Comparison of ENCODE assay signal across 9 cellular contexts in genomic region chr3:122005033-122005565, GRCh38. TPM values are rescaled to one million over a fixed set of nuclear protein-coding genes. Genes with fewer than 3 reads are reported as not detected.
DNase-seq lines count a peak whose midpoint lies in the region; ATAC-seq and TF ChIP-seq lines count a peak whose summit lies in the region.
"Had no signal": no experiment of that assay in that cellular context is flagged by ENCODE, and none has a peak within 500 bp of the region (broad histone marks: within the 10 kb centered on the region; RNA-seq: fewer than 3 reads in every experiment).

No MANE protein-coding gene starts in this region.

- DNase-seq in GM13976 (ENCODE audit: low spot score) (peak; percentile 67), iPS-NIHi7 (ENCODE audit: extremely low spot score) (peak; percentile 74), COLO829 (ENCODE audit: low spot score) (no peak), NCI-H524 treated with DMSO at 0.1 percent for 48 hours (lab: John Stamatoyannopoulos, UW) (no peak), NCI-H146 (lab: John Stamatoyannopoulos, UW) (no peak), SK-N-DZ (ENCODE audit: low spot score) (no peak)
- DNase-seq: NCI-H1048 had no signal

- in situ Hi-C loops in GM13976 (cut with MboI; ENCODE audit: low sequenced_read_pairs, unreplicated experiment) = no loop called here

- ATAC-seq in GM19467 (IDR thresholded peaks at IDR 0.05; ENCODE audit: unreplicated experiment) (peak; percentile 31), HG03432 (IDR thresholded peaks at IDR 0.05; ENCODE audit: unreplicated experiment) (peak; percentile 68)

- no peak for TF ChIP-seq CTCF in GM13976 (IDR thresholded peaks at IDR 0.05; ENCODE audit: borderline replicate concordance, control extremely low read depth, extremely low read depth, insufficient read depth, missing control alignments)

RNA-seq across cellular contexts. Expression of gene ILDR1, which starts 16.9 kb away (rescaled TPM):
- not detected in 2 replicates for polyA plus RNA-seq in SK-N-DZ (2014; cell fraction: cytosol; rRNA removed)
- not detected in 2 replicates for polyA plus RNA-seq in SK-N-DZ (2014; cell fraction: nucleus; rRNA removed)

RNA-seq across cellular contexts. Expression of gene CD86, which starts 50.1 kb away (rescaled TPM):
- not detected in 2 replicates for polyA plus RNA-seq in SK-N-DZ (2014; cell fraction: cytosol; rRNA removed)
- polyA plus RNA-seq in SK-N-DZ (2014; cell fraction: nucleus; rRNA removed) = not detected in 2 replicates

Comparison
In these comparisons a context has a peak if more than half of its experiments do, and no peak if none do; other contexts are left out.
1. DNase-seq: peak in GM13976 (single experiment) and iPS-NIHi7 (single experiment); none in COLO829 (single experiment), NCI-H524 treated with DMSO at 0.1 percent for 48 hours (single experiment), NCI-H146 (single experiment) and SK-N-DZ (single experiment).